ENCODE assay signal across 8 cellular contexts in genomic region chr11:59135648-59136461, GRCh38. TPM values are rescaled to one million over a fixed set of nuclear protein-coding genes. Genes with fewer than 3 reads are reported as not detected.
DNase-seq lines count a peak whose midpoint lies in the region; ATAC-seq and TF ChIP-seq lines count a peak whose summit lies in the region.

No MANE protein-coding gene starts in this region.

- POLR2A ChIA-PET in PC-9 (lab: Charles Lee; ENCODE audit: unreplicated experiment), result no interaction called here

- H3K4me3 Mint-ChIP-seq in activated T-cell treated with anti-CD3 and anti-CD28 coated beads, Interleukin-2, amount 50 U/mL, for 24 hours, result peak overlapping the region; percentile 45

- TF ChIP-seq EP300 in neural cell (conservative IDR thresholded peaks at IDR 0.05; ENCODE audit: poor library complexity, severe bottlenecking), result no peak

- ATAC-seq in GM21423 (IDR thresholded peaks at IDR 0.05; ENCODE audit: unreplicated experiment), result peak; percentile 93

- TF ChIP-seq RAD21 in neural cell (conservative IDR thresholded peaks at IDR 0.05), result peak; percentile 89

- no peak overlapping the region for H3K27ac Mint-ChIP-seq in activated T-cell treated with anti-CD3 and anti-CD28 coated beads, Interleukin-2, amount 50 U/mL, for 24 hours

- H3K36me3 ChIP-seq in PC-9 (ENCODE audit: low read depth) (peaks cover 6% of the 10 kb centered on the region; the same call in 1 of the 2 replicates), neural cell (ENCODE audit: insufficient read depth, low read length) (no peaks in the 10 kb centered on the region)

- H3K79me2 ChIP-seq in PC-9 (ENCODE audit: low read depth) (no peaks in the 10 kb centered on the region), neural cell (replicated peaks; ENCODE audit: insufficient read depth, low read length) (no peaks in the 10 kb centered on the region)

- H3K27ac ChIP-seq in PC-9 (no peak overlapping the region), neural cell (ENCODE audit: low read length) (no peak overlapping the region)

- intact Hi-C loops in PC-9 (cut with micrococcal nuclease; ENCODE audit: unreplicated experiment), result loop anchor here (1.0 kb wide), 3 partner anchors 39 to 482 kb away; no protein-coding TSS in a partner anchor

- no TSS peak for BruUV-seq in PC-9 (replicated peaks; lab: Mats Ljungman, UMichigan)

- H3K9ac ChIP-seq in neural cell (ENCODE audit: low read length), result no peak overlapping the region

- peak; percentile 54 for DNase-seq in COLO829 (ENCODE audit: low spot score)
- DNase-seq in HUDEP-2 (lab: John Stamatoyannopoulos, UW; ENCODE audit: unreplicated experiment in 76 of 76), result peak in 64 of 76 experiments; percentile 4 to 82 (median 64)
- DNase-seq in PC-9, result peak; percentile 43 to 78
- DNase-seq in activated T-cell treated with anti-CD3 and anti-CD28 coated beads, Interleukin-2, amount 50 U/mL, for 24 hours, result peak; percentile 95
- DNase-seq in fibroblast of gingiva (ENCODE audit: low read depth), result peak; percentile 65
- DNase-seq in stimulated activated naive CD4-positive, alpha-beta T cell treated with Interleukin-2 at 50 U/mL for 16 hours (lab: John Stamatoyannopoulos, UW), result peak; percentile 83

- H3K9me2 ChIP-seq in PC-9 (ENCODE audit: insufficient read depth) (no peaks in the 10 kb centered on the region), neural cell (ENCODE audit: insufficient read depth, low read length) (no peaks in the 10 kb centered on the region)

- H2AFZ ChIP-seq in PC-9 (peak overlapping the region; percentile 64; the same call in 1 of the 2 replicates), neural cell (ENCODE audit: low read depth, low read length) (no peak overlapping the region)

- no peaks in the 10 kb centered on the region for H3K4me1 ChIP-seq in PC-9 (replicated peaks; ENCODE audit: insufficient read depth)

- H3K36me3 Mint-ChIP-seq in activated T-cell treated with anti-CD3 and anti-CD28 coated beads, Interleukin-2, amount 50 U/mL, for 24 hours (ENCODE audit: low read depth), result peaks cover 62% of the 10 kb centered on the region

- H3K27me3 ChIP-seq in PC-9 (ENCODE audit: insufficient read depth, low read depth) (no peaks in the 10 kb centered on the region), neural cell (ENCODE audit: insufficient read depth, low read depth, low read length) (no peaks in the 10 kb centered on the region)

- H3K4me2 ChIP-seq in PC-9, result peak overlapping the region; percentile 59
- no peak overlapping the region for H3K4me2 ChIP-seq in neural cell (ENCODE audit: low read length)

- H4K20me1 ChIP-seq in PC-9 (ENCODE audit: insufficient read depth) (no peaks in the 10 kb centered on the region), neural cell (ENCODE audit: insufficient read depth) (no peaks in the 10 kb centered on the region)

- H3F3A ChIP-seq in PC-9 (ENCODE audit: insufficient read depth, low read depth) (no peaks in the 10 kb centered on the region), neural cell (ENCODE audit: insufficient read depth, low read length, poor library complexity, severe bottlenecking) (no peaks in the 10 kb centered on the region)

- H3K4me3 ChIP-seq in PC-9 (no peak overlapping the region), neural cell (ENCODE audit: low read length) (no peak overlapping the region)

- peaks cover 7% of the 10 kb centered on the region for H3K4me1 Mint-ChIP-seq in activated T-cell treated with anti-CD3 and anti-CD28 coated beads, Interleukin-2, amount 50 U/mL, for 24 hours (ENCODE audit: low read depth)

- 0 out of 2 replicates have a peak, but pooled peaks cover 16% of the 10 kb centered on the region for H3K9me3 ChIP-seq in PC-9 (ENCODE audit: insufficient read depth, low read depth)
- no peaks in the 10 kb centered on the region for H3K9me3 ChIP-seq in neural cell (ENCODE audit: low read length)

- H3K27me3 Mint-ChIP-seq in activated T-cell treated with anti-CD3 and anti-CD28 coated beads, Interleukin-2, amount 50 U/mL, for 24 hours, result no peaks in the 10 kb centered on the region

- H3K9me3 Mint-ChIP-seq in activated T-cell treated with anti-CD3 and anti-CD28 coated beads, Interleukin-2, amount 50 U/mL, for 24 hours, result peaks cover 8% of the 10 kb centered on the region

- peak; percentile 94 for TF ChIP-seq CTCF in PC-9 (conservative IDR thresholded peaks at IDR 0.05)
- peak; percentile 94 for TF ChIP-seq CTCF in neural cell (IDR thresholded peaks at IDR 0.05; ENCODE audit: poor library complexity, severe bottlenecking)

- CTCF ChIA-PET in PC-9 (lab: Charles Lee), result interaction anchor here (0.5 to 1.4 kb wide), 3 partner anchors 22 to 1531 kb away, joined by 3 to 7 read pairs (median 4); partner anchors contain the start of gene DTX4

TF ChIP-seq in neural cell, 6 proteins besides CTCF, POLR2A, EP300 and RAD21:
- TF ChIP-seq EZH2 (IDR thresholded peaks at IDR 0.05; ENCODE audit: borderline replicate concordance, insufficient read depth, low read length, poor library complexity, severe bottlenecking) (no peak), MXI1 (conservative IDR thresholded peaks at IDR 0.05; ENCODE audit: poor library complexity, severe bottlenecking) (peak; percentile 13), TAF1 (IDR thresholded peaks at IDR 0.05; ENCODE audit: low read depth) (no peak), REST (IDR thresholded peaks at IDR 0.05; ENCODE audit: borderline replicate concordance) (no peak), SMC3 (conservative IDR thresholded peaks at IDR 0.05; ENCODE audit: poor library complexity) (peak; percentile 83), POLR2AphosphoS5 (IDR thresholded peaks at IDR 0.05) (no peak)

RNA-seq across cellular contexts. Expression of gene FAM111A, which starts 6.8 kb away (rescaled TPM):
- 57.8 and 95.3 TPM in 2 replicates for total RNA-seq in PC-9 (2021)
- polyA plus RNA-seq in neural cell, result 0.88 and 3.2 TPM in 2 replicates
- polyA minus RNA-seq in neural cell, result 0.12 TPM in 1 of 2 replicates, not detected in the other

RNA-seq across cellular contexts. Expression of gene FAM111B, which starts 28.8 kb away (rescaled TPM):
- 8.5 and 12.0 TPM in 2 replicates for total RNA-seq in PC-9 (2021)
- 0.58 and 1.2 TPM in 2 replicates for polyA plus RNA-seq in neural cell
- 0.58 and 0.97 TPM in 2 replicates for polyA minus RNA-seq in neural cell

RNA-seq across cellular contexts. Expression of gene DTX4, which starts 36.1 kb away (rescaled TPM):
- 28.4 and 34.5 TPM in 2 replicates for total RNA-seq in PC-9 (2021)
- polyA plus RNA-seq in neural cell, result 31.4 and 37.7 TPM in 2 replicates
- polyA minus RNA-seq in neural cell, result 51.9 and 52.6 TPM in 2 replicates

RNA-seq across cellular contexts. Expression of gene GLYATL1B, which starts 49.7 kb away (rescaled TPM):
- total RNA-seq in PC-9 (2021), result not detected in 2 replicates
- polyA plus RNA-seq in neural cell, result not detected in 2 replicates
- not detected in 2 replicates for polyA minus RNA-seq in neural cell
